Comparison of ENCODE assay signal across 8 cellular contexts in genomic region chr6:16762265-16762546, GRCh38. TPM values are rescaled to one million over a fixed set of nuclear protein-coding genes. Genes with fewer than 3 reads are reported as not detected.
DNase-seq lines count a peak whose midpoint lies in the region; ATAC-seq and TF ChIP-seq lines count a peak whose summit lies in the region.

No MANE protein-coding gene starts in this region.

- DNase-seq in BE2C = no peak
- DNase-seq in Kasumi-1 (lab: John Stamatoyannopoulos, UW) = peak; percentile 26 to 46
- no peak for DNase-seq in body of pancreas
- no peak for DNase-seq in SKM-1 (lab: John Stamatoyannopoulos, UW; ENCODE audit: unreplicated experiment)
- DNase-seq in islet precursor cell = no peak
- DNase-seq in NCI-H2107 (lab: John Stamatoyannopoulos, UW) = no peak

- H3K4me1 ChIP-seq in BE2C = peaks cover 14% of the 10 kb centered on the region
- peaks cover 12% of the 10 kb centered on the region for H3K4me1 ChIP-seq in body of pancreas
- peaks cover 34% of the 10 kb centered on the region for H3K4me1 ChIP-seq in mesodermal cell (ENCODE audit: control insufficient read depth, insufficient read depth, low read length, poor library complexity, severe bottlenecking)

- H3K36me3 ChIP-seq in BE2C (no peaks in the 10 kb centered on the region), body of pancreas (replicated peaks in 1 of 2; ENCODE audit: insufficient read depth in 1 of 2, low read depth in 2 of 2) (no peaks in the 10 kb centered on the region), mesodermal cell (ENCODE audit: control insufficient read depth, insufficient read depth, low read length) (no peaks in the 10 kb centered on the region)

- intact Hi-C loops in body of pancreas (cut with DNase I) = no loop called here

- WGBS in body of pancreas, 2 donors = 0 to 1% methylated on average over 18 to 21 of the region's 21 CpGs
- WGBS in mesodermal cell (ENCODE audit: insufficient coverage in 2 of 2), 2 experiments = 0% methylated on average over 12 to 15 of the region's 21 CpGs

- H3K27me3 ChIP-seq in BE2C (no peaks in the 10 kb centered on the region), body of pancreas (no peaks in the 10 kb centered on the region)

- peak overlapping the region; percentile 93 to 99 (median 97) for H3K27ac ChIP-seq in body of pancreas
- peak overlapping the region; percentile 57 for H3K27ac ChIP-seq in mesodermal cell (ENCODE audit: low read depth, low read length, severe bottlenecking)

- TF ChIP-seq CTCF in BE2C (IDR thresholded peaks at IDR 0.05; ENCODE audit: low read depth, low read length) (no peak), body of pancreas (IDR thresholded peaks at IDR 0.05) (no peak)

- peak in 2 of 3 donors; percentile 45 to 69 for TF ChIP-seq POLR2A in body of pancreas (IDR thresholded peaks at IDR 0.05)

- ATAC-seq in GM19324 (IDR thresholded peaks at IDR 0.05; ENCODE audit: low FRiP score, unreplicated experiment) (peak; percentile 0), body of pancreas (peak; percentile 1)

- H3K9me3 ChIP-seq in BE2C (no peaks in the 10 kb centered on the region), body of pancreas (no peaks in the 10 kb centered on the region), mesodermal cell (ENCODE audit: control insufficient read depth, low read length) (no peaks in the 10 kb centered on the region)

- H3K4me3 ChIP-seq in BE2C (ENCODE audit: low read depth, low read length) (peak overlapping the region; percentile 68), body of pancreas (peak overlapping the region; percentile 22 to 58), mesodermal cell (ENCODE audit: extremely low read depth, insufficient read depth, low read length, poor library complexity, severe bottlenecking) (peak overlapping the region; percentile 72)

RNA-seq across cellular contexts. Expression of gene ATXN1, which starts 0.9 kb away (rescaled TPM):
- 2.3 TPM for polyA plus RNA-seq in BE2C (2012; ENCODE audit: insufficient read depth, insufficient read length, low read depth)
- total RNA-seq in body of pancreas = 10 to 100 TPM; 24.6 to 24.7 TPM
- polyA plus RNA-seq in mesodermal cell (2013, experiment 1 of 2) = 8.0 TPM
- polyA plus RNA-seq in mesodermal cell (2013, experiment 2 of 2) = 7.1 TPM

Comparison
In these comparisons a context has a peak if more than half of its experiments do, and no peak if none do; other contexts are left out.
1. DNase-seq: peak in Kasumi-1 (2 of 2); none in BE2C (single experiment), body of pancreas (0 of 4), SKM-1 (single experiment), islet precursor cell (single experiment) and NCI-H2107 (single experiment).
2. Peak in every context shown above with its lines, with median percentiles within 50 percentile points of each other: H3K4me3 ChIP-seq.